Comparison of ENCODE assay signal across 8 cellular contexts in the genomic region with DNA sequence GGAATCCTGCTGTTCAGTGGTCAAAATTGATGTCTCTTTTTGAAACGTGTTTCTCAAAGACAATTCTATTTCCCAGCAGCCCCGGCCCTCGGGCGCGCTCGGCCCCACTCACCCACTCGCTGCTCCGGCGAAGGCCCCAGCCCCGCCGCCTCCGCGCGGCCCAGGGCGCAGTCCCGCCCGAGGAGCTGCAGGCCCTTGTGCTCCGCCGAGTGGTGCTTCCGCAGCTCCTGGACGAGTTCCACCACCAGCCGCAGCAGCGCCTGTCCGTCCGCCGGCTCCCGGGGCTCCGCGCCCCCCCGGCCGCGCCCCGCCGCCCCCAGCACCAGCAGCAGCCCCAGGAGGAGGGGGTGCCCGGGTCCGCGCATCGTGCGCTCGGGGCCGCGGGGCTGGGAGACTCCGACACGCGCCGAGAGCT. TPM values are rescaled to one million over a fixed set of nuclear protein-coding genes. Genes with fewer than 3 reads are reported as not detected.
A peak's percentile ranks its signal among the peaks of the same experiment; 100 is the strongest.
DNase-seq lines count a peak whose midpoint lies in the region; ATAC-seq and TF ChIP-seq lines count a peak whose summit lies in the region.

No MANE protein-coding gene starts in this region.

- peak overlapping the region; percentile 43; the same call in 1 of the 2 replicates for H3K9ac ChIP-seq in ES-I3 (ENCODE audit: low read depth, low read length)
- H3K9ac ChIP-seq in fibroblast of lung (ENCODE audit: insufficient read depth, low read length): no peak overlapping the region
- no peak overlapping the region for H3K9ac ChIP-seq in Karpas-422 (ENCODE audit: low read length)

- H3K4me2 ChIP-seq in fibroblast of lung (ENCODE audit: extremely low read depth, insufficient read depth, low read length) (peak overlapping the region; percentile 32), Karpas-422 (ENCODE audit: low read depth, low read length, poor library complexity, severe bottlenecking) (no peak overlapping the region)

- TF ChIP-seq CTCF in fibroblast of lung (conservative IDR thresholded peaks at IDR 0.05 in 1 of 2, IDR thresholded peaks at IDR 0.05 in 1 of 2; ENCODE audit: low read depth in 1 of 2, low read length in 2 of 2) (no peak), omental fat pad (IDR thresholded peaks at IDR 0.05) (no peak)

- H3K4me1 ChIP-seq in ES-I3 (ENCODE audit: insufficient read depth, low read length) (peaks cover 27% of the 10 kb centered on the region), fibroblast of lung (ENCODE audit: control insufficient read depth, extremely low read depth, insufficient read depth, low read length) (peaks cover 3% of the 10 kb centered on the region), Karpas-422 (ENCODE audit: low read length) (no peaks in the 10 kb centered on the region)

- H2AFZ ChIP-seq in fibroblast of lung (ENCODE audit: low read length) (no peak overlapping the region), Karpas-422 (ENCODE audit: low read length) (no peak overlapping the region)

- H3K27me3 ChIP-seq in fibroblast of lung (ENCODE audit: control insufficient read depth, insufficient read depth, low read length) (peaks cover 6% of the 10 kb centered on the region), Karpas-422 (ENCODE audit: low read length) (no peaks in the 10 kb centered on the region)

- H4K20me1 ChIP-seq in fibroblast of lung (ENCODE audit: control insufficient read depth, extremely low read depth, insufficient read depth, low read length): no peaks in the 10 kb centered on the region
- no peaks in the 10 kb centered on the region for H4K20me1 ChIP-seq in Karpas-422 (ENCODE audit: insufficient read depth, low read depth, low read length)

- H3K9me2 ChIP-seq in Karpas-422 (replicated peaks; ENCODE audit: insufficient read depth, low read length): no peaks in the 10 kb centered on the region

- no peak overlapping the region for H3K27ac ChIP-seq in fibroblast of lung (ENCODE audit: insufficient read depth, low read length)
- H3K27ac ChIP-seq in Karpas-422 (ENCODE audit: low read length): no peak overlapping the region

- H3K79me2 ChIP-seq in fibroblast of lung (ENCODE audit: control insufficient read depth, insufficient read depth, low read length): no peaks in the 10 kb centered on the region
- no peaks in the 10 kb centered on the region for H3K79me2 ChIP-seq in Karpas-422 (ENCODE audit: low read length)

- H3K4me3 ChIP-seq in fibroblast of lung (replicated peaks in 1 of 4; ENCODE audit: control extremely low read depth in 1 of 4, insufficient read depth in 1 of 4, low read depth in 3 of 4, low read length in 4 of 4): peak overlapping the region in 2 of 4 experiments; percentile 5 to 38
- H3K4me3 ChIP-seq in Karpas-422 (ENCODE audit: low read length): no peak overlapping the region

- peak; percentile 52 for ATAC-seq in omental fat pad (ENCODE audit: low FRiP score)

- DNase-seq in NCI-H748 treated with DMSO at 0.1 percent for 48 hours (lab: John Stamatoyannopoulos, UW) (peak; percentile 9), fibroblast of lung (ENCODE audit: low read depth in 2 of 2) (peak; percentile 48 to 62), omental fat pad (ENCODE audit: low spot score) (no peak), EL (no peak), Karpas-422 (no peak), NCI-H128 (lab: John Stamatoyannopoulos, UW; ENCODE audit: unreplicated experiment) (no peak)
- DNase-seq in stimulated activated CD4-positive, alpha-beta T cell treated with anti-CD3 and anti-CD28 coated beads, Interleukin-12 subunit alpha, Interleukin-12 subunit beta, amount 100 ng/mL, for 4 hours: no peak

- no peaks in the 10 kb centered on the region for H3K9me3 ChIP-seq in ES-I3 (ENCODE audit: control insufficient read depth, insufficient read depth, low read length)
- H3K9me3 ChIP-seq in fibroblast of lung (ENCODE audit: control insufficient read depth, insufficient read depth, low read depth, low read length): no peaks in the 10 kb centered on the region
- no peaks in the 10 kb centered on the region for H3K9me3 ChIP-seq in Karpas-422 (ENCODE audit: low read length)

- H3K36me3 ChIP-seq in ES-I3 (ENCODE audit: insufficient read depth, low read length) (peaks cover under 1% of the 10 kb centered on the region; the same call in 1 of the 2 replicates), fibroblast of lung (ENCODE audit: control insufficient read depth, insufficient read depth, low read length) (peaks cover 1% of the 10 kb centered on the region), Karpas-422 (ENCODE audit: insufficient read depth, low read length) (no peaks in the 10 kb centered on the region)

RNA-seq across cellular contexts. Expression of a gene that starts 0.4 kb away (rescaled TPM):
- total RNA-seq in fibroblast of lung: 0.17 TPM in 1 of 2 replicates, not detected in the other
- 0.58 TPM in 1 of 2 replicates, not detected in the other for polyA plus RNA-seq in fibroblast of lung
- polyA plus RNA-seq in fibroblast of lung (2012): 0.09 and 0.29 TPM in 2 replicates
- not detected in 2 replicates for polyA minus RNA-seq in fibroblast of lung (ENCODE audit: low replicate concordance)
- total RNA-seq in omental fat pad: 10 to 100 TPM in 3 of 4 donors, 1 to 10 TPM in 1; 4.8 to 45.6 (median 17.0) TPM
- not detected in 2 replicates for total RNA-seq in Karpas-422 (2014; rRNA removed; shearing (Covaris generic); ENCODE audit: low replicate concordance)

RNA-seq across cellular contexts. Expression of a gene that starts 22.7 kb away (rescaled TPM):
- total RNA-seq in fibroblast of lung: 86.9 and 89.9 TPM in 2 replicates
- polyA plus RNA-seq in fibroblast of lung: 120 and 124 TPM in 2 replicates
- 93.3 and 99.1 TPM in 2 replicates for polyA plus RNA-seq in fibroblast of lung (2012)
- 38.3 and 41.1 TPM in 2 replicates for polyA minus RNA-seq in fibroblast of lung (ENCODE audit: low replicate concordance)
- total RNA-seq in omental fat pad: 10 to 100 TPM; 62.3 to 69.0 (median 65.3) TPM
- 145 and 185 TPM in 2 replicates for total RNA-seq in Karpas-422 (2014; rRNA removed; shearing (Covaris generic); ENCODE audit: low replicate concordance)

RNA-seq across cellular contexts. Expression of a gene that starts 23.6 kb away (rescaled TPM):
- 28.5 and 36.5 TPM in 2 replicates for total RNA-seq in fibroblast of lung
- 25.2 and 37.9 TPM in 2 replicates for polyA plus RNA-seq in fibroblast of lung
- 13.9 and 20.5 TPM in 2 replicates for polyA plus RNA-seq in fibroblast of lung (2012)
- polyA minus RNA-seq in fibroblast of lung (ENCODE audit: low replicate concordance): 3.4 and 7.5 TPM in 2 replicates
- 10 to 100 TPM; 23.9 to 41.9 (median 32.0) TPM for total RNA-seq in omental fat pad
- 6.9 and 20.6 TPM in 2 replicates for total RNA-seq in Karpas-422 (2014; rRNA removed; shearing (Covaris generic); ENCODE audit: low replicate concordance)

Comparison
In these comparisons a context has a peak if more than half of its experiments do, and no peak if none do; other contexts are left out.
1. DNase-seq: peak in NCI-H748 treated with DMSO at 0.1 percent for 48 hours (single experiment) and fibroblast of lung (2 of 2); none in omental fat pad (single experiment), EL (single experiment), Karpas-422 (single experiment), NCI-H128 (single experiment) and stimulated activated CD4-positive, alpha-beta T cell treated with anti-CD3 and anti-CD28 coated beads, Interleukin-12 subunit alpha, Interleukin-12 subunit beta, amount 100 ng/mL, for 4 hours (single experiment).